Comparison of ENCODE assay signal across 9 cellular contexts in the genomic region with DNA sequence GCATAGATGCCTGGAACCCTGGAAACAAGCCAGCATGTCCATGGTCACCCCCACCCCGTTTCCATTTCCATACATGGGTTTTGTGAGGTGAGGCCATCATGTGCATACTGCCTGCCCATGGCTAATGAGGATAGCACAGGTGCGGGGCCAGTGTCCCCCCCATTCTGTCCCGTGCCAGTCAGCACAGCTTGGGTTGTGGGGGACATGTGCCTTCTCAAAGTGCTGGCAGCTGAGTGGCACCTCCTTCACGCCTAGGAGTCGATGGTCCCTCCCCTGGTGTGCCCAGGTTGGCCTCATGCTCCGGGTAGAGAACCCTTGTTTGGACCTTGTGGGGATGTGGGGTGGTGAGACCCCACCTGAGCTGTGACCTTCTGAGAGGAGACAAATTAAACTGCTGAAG. TPM values are rescaled to one million over a fixed set of nuclear protein-coding genes. Genes with fewer than 3 reads are reported as not detected.
DNase-seq lines count a peak whose midpoint lies in the region; ATAC-seq, FAIRE-seq and TF ChIP-seq lines count a peak whose summit lies in the region.
"Had no signal": no experiment of that assay in that cellular context is flagged by ENCODE, and none has a peak within 500 bp of the region (broad histone marks: within the 10 kb centered on the region; RNA-seq: fewer than 3 reads in every experiment).

No MANE protein-coding gene starts in this region.

- POLR2A ChIA-PET in A549 (lab: Yijun Ruan, JAX): interaction anchor here (1.2 kb wide), 1 partner anchor 8 kb away, joined by 4 read pairs; no protein-coding TSS in a partner anchor
- POLR2A ChIA-PET in HEK293 (lab: Yijun Ruan, JAX): interaction anchor here (1.4 kb wide), 1 partner anchor 32 kb away, joined by 6 read pairs; no protein-coding TSS in a partner anchor

- H3K4ac ChIP-seq in mesenchymal stem cell (ENCODE audit: low read depth in 1 of 2, low read length in 2 of 2): no peak overlapping the region

- peaks cover 4 to 15% of the 10 kb centered on the region in 2 experiments; a peak in 2 of 3 replicates for H3K36me3 ChIP-seq in HEK293 (ENCODE audit: control insufficient read depth in 2 of 2, insufficient read depth in 1 of 2, low read length in 2 of 2)
- H3K36me3 ChIP-seq in mesenchymal stem cell (ENCODE audit: control insufficient read depth in 1 of 2, insufficient read depth in 2 of 2, low read depth in 1 of 2, low read length in 2 of 2): peaks cover 0 to 5% of the 10 kb centered on the region in 2 experiments
- H3K36me3 ChIP-seq: ascending aorta had no signal

- H3K9me3 ChIP-seq in A549 (no peaks in the 10 kb centered on the region), HEK293 (ENCODE audit: control insufficient read depth, insufficient read depth, low read depth, low read length) (no peaks in the 10 kb centered on the region), mesenchymal stem cell (ENCODE audit: control insufficient read depth, low read length) (no peaks in the 10 kb centered on the region)
- H3K9me3 ChIP-seq: ascending aorta had no signal

- H3K4me2 ChIP-seq in A549 (peak overlapping the region; percentile 67), mesenchymal stem cell (ENCODE audit: low read length, poor library complexity, severe bottlenecking) (peak overlapping the region; percentile 0)

- no peak for FAIRE-seq in A549 (lab: Jason Lieb, UNC)

- H4K8ac ChIP-seq in mesenchymal stem cell (ENCODE audit: low read length): peak overlapping the region; percentile 76

- H2AFZ ChIP-seq in mesenchymal stem cell (ENCODE audit: low read depth, low read length): no peak overlapping the region

- no peak overlapping the region for H2BK120ac ChIP-seq in mesenchymal stem cell (ENCODE audit: low read depth, low read length)

- no peak for TF ChIP-seq RAD21 in A549 (conservative IDR thresholded peaks at IDR 0.05 in 1 of 2, IDR thresholded peaks at IDR 0.05 in 1 of 2)

- H2BK12ac ChIP-seq in mesenchymal stem cell (ENCODE audit: low read length in 2 of 2): peak overlapping the region in 1 of 2 experiments; percentile 7

- peak overlapping the region in 1 of 2 experiments; percentile 45; a peak in 3 of 6 replicates for H3K27ac ChIP-seq in A549
- no peak overlapping the region for H3K27ac ChIP-seq in HEK293 (ENCODE audit: extremely low read depth, low read depth, low read length)
- peak overlapping the region; percentile 8 for H3K27ac ChIP-seq in mesenchymal stem cell (ENCODE audit: low read length, poor library complexity, severe bottlenecking)

- no peak overlapping the region for H2BK5ac ChIP-seq in mesenchymal stem cell (ENCODE audit: low read depth, low read length, poor library complexity, severe bottlenecking)

- DNase-seq in A549 (ENCODE audit: low read depth in 1 of 2, low spot score in 1 of 2): no peak
- peak; percentile 25 for DNase-seq in cerebellar cortex (ENCODE audit: low spot score)
- DNase-seq in mesenchymal stem cell: no peak
- no peak for DNase-seq in SW480 (ENCODE audit: low spot score)
- no peak for DNase-seq in epidermal melanocyte (ENCODE audit: insufficient read length, low spot score)
- no peak for DNase-seq in GM13976 (ENCODE audit: low spot score)

- TF ChIP-seq EP300 in A549 (IDR thresholded peaks at IDR 0.05): no peak

- in situ Hi-C loops in GM13976 (cut with MboI; ENCODE audit: low sequenced_read_pairs, unreplicated experiment): no loop called here

- H3K4me3 ChIP-seq in A549 (0 out of 3 replicates have a peak overlapping the region, but pooled peaks have one; percentile 9), HEK293 (ENCODE audit: low read depth, low read length) (no peak overlapping the region), mesenchymal stem cell (ENCODE audit: insufficient read depth in 1 of 2, low read depth in 1 of 2, low read length in 2 of 2) (no peak overlapping the region)

- peak overlapping the region; percentile 82 for H4K91ac ChIP-seq in mesenchymal stem cell (ENCODE audit: low read length)

- ATAC-seq in A549 (peak; percentile 63 to 72), GM21515 (IDR thresholded peaks at IDR 0.05; ENCODE audit: unreplicated experiment) (no peak)

- TF ChIP-seq CTCF in A549 (IDR thresholded peaks at IDR 0.05) (no peak), HEK293 (tag by site-specific recombination; IDR thresholded peaks at IDR 0.05) (no peak), GM13976 (IDR thresholded peaks at IDR 0.05; ENCODE audit: borderline replicate concordance, control extremely low read depth, extremely low read depth, insufficient read depth, missing control alignments) (no peak)

- 43% methylated on average over 6 of the region's 6 CpGs for WGBS in A549 (ENCODE audit: missing lambda C conversion rate)
- 86% methylated on average over 6 of the region's 6 CpGs for WGBS in mesenchymal stem cell

- H2AK5ac ChIP-seq in mesenchymal stem cell (ENCODE audit: low read length, severe bottlenecking): peak overlapping the region; percentile 35

- H3K23ac ChIP-seq in mesenchymal stem cell (ENCODE audit: low read length in 2 of 2): peak overlapping the region in 1 of 2 experiments; percentile 98

- H3K27me3 ChIP-seq in mesenchymal stem cell (ENCODE audit: control insufficient read depth in 1 of 2, insufficient read depth in 1 of 2, low read length in 2 of 2): no peaks in the 10 kb centered on the region
- H3K27me3 ChIP-seq: ascending aorta had no signal

- CTCF ChIA-PET in A549 (lab: Yijun Ruan, JAX): interaction anchor here (0.6 to 3.6 kb wide), 23 partner anchors 9 to 263 kb away, joined by 3 to 21 read pairs (median 4); no protein-coding TSS in a partner anchor
- CTCF ChIA-PET in HEK293 (lab: Yijun Ruan, JAX): interaction anchor here (0.6 to 2.7 kb wide), 14 partner anchors 9 to 132 kb away, joined by 3 to 11 read pairs (median 4); no protein-coding TSS in a partner anchor

- H3K79me1 ChIP-seq in mesenchymal stem cell (replicated peaks; ENCODE audit: low read length, poor library complexity, severe bottlenecking): no peaks in the 10 kb centered on the region

- H3K9ac ChIP-seq in mesenchymal stem cell (ENCODE audit: low read length): peak overlapping the region; percentile 32

- no peak for TF ChIP-seq POLR2A in A549 (IDR thresholded peaks at IDR 0.05; ENCODE audit: low read length)

- H3K18ac ChIP-seq in mesenchymal stem cell (ENCODE audit: low read depth in 1 of 2, low read length in 2 of 2): no peak overlapping the region

- H3K14ac ChIP-seq in mesenchymal stem cell (ENCODE audit: low read length in 2 of 2): peak overlapping the region in 1 of 2 experiments; percentile 79

- H3K4me1 ChIP-seq in A549: peaks cover 53% of the 10 kb centered on the region
- peaks cover 25% of the 10 kb centered on the region for H3K4me1 ChIP-seq in HEK293 (ENCODE audit: control insufficient read depth, insufficient read depth, low read length)
- peaks cover 16% of the 10 kb centered on the region for H3K4me1 ChIP-seq in mesenchymal stem cell (ENCODE audit: control insufficient read depth, insufficient read depth, low read depth, low read length)

- no peak overlapping the region for H2BK15ac ChIP-seq in mesenchymal stem cell (ENCODE audit: low read depth, poor library complexity, severe bottlenecking)

TF ChIP-seq in A549, 52 proteins besides CTCF, POLR2A, EP300 and RAD21:
- no peak for TF ChIP-seq ZFP36 (IDR thresholded peaks at IDR 0.05; ENCODE audit: borderline replicate concordance, partially characterized antibody)
- no peak for TF ChIP-seq ATOH8 (CRISPR knock-in tag; IDR thresholded peaks at IDR 0.05; ENCODE audit: low read depth)
- TF ChIP-seq SREBF2 (IDR thresholded peaks at IDR 0.05): no peak

TF ChIP-seq in HEK293, 187 proteins besides CTCF, POLR2A, EP300 and RAD21 (continues in another document):
- TF ChIP-seq, protein P1, sequence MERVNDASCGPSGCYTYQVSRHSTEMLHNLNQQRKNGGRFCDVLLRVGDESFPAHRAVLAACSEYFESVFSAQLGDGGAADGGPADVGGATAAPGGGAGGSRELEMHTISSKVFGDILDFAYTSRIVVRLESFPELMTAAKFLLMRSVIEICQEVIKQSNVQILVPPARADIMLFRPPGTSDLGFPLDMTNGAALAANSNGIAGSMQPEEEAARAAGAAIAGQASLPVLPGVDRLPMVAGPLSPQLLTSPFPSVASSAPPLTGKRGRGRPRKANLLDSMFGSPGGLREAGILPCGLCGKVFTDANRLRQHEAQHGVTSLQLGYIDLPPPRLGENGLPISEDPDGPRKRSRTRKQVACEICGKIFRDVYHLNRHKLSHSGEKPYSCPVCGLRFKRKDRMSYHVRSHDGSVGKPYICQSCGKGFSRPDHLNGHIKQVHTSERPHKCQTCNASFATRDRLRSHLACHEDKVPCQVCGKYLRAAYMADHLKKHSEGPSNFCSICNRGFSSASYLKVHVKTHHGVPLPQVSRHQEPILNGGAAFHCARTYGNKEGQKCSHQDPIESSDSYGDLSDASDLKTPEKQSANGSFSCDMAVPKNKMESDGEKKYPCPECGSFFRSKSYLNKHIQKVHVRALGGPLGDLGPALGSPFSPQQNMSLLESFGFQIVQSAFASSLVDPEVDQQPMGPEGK (tag by site-specific recombination; IDR thresholded peaks at IDR 0.05): peak; percentile 52; the same call in 1 of the 2 replicates
- no peak for TF ChIP-seq ZNF530 (tag by site-specific recombination; IDR thresholded peaks at IDR 0.05; ENCODE audit: low read depth)
- TF ChIP-seq ZBTB44 (tag by site-specific recombination; IDR thresholded peaks at IDR 0.05): no peak
- TF ChIP-seq GLIS1 (tag by site-specific recombination; IDR thresholded peaks at IDR 0.05): peak; percentile 29; the same call in 1 of the 2 replicates
- 0 out of 2 replicates have a peak, but pooled peaks have one; percentile 7 for TF ChIP-seq ZSCAN30 (tag by site-specific recombination; IDR thresholded peaks at IDR 0.05)
- TF ChIP-seq SALL2 (tag by site-specific recombination; IDR thresholded peaks at IDR 0.05; ENCODE audit: borderline replicate concordance): no peak

RNA-seq across cellular contexts. Expression of gene YY1, which starts 7.2 kb away (rescaled TPM):
- polyA plus RNA-seq in A549 (2011; rRNA removed) (61.6 and 65.8 TPM in 2 replicates), A549 (2017; fragmentation: RNase III; extraction: RNeasy Plus Mini Kit Qiagen cat#74134 plus additional on column Dnase treatment) (58.1 to 59.6 TPM (median 58.4 TPM) in 3 replicates)
- polyA plus RNA-seq in A549 (2012; cell fraction: cytosol; rRNA removed): 23.0 and 24.3 TPM in 2 replicates
- 22.9 and 23.5 TPM in 2 replicates for polyA plus RNA-seq in A549 (2012; cell fraction: nucleus; rRNA removed)
- 27.6 and 36.8 TPM in 2 replicates for polyA minus RNA-seq in A549 (2011; rRNA and poly(A)+ RNA removed)
- 111 TPM for polyA plus RNA-seq in mesenchymal stem cell (2013, experiment 1 of 2)
- 112 TPM for polyA plus RNA-seq in mesenchymal stem cell (2013, experiment 2 of 2)
